25 cellular contexts compared by ENCODE assay signal in genomic region chr11:46414899-46415298, GRCh38. TPM values are rescaled to one million over a fixed set of nuclear protein-coding genes. Genes with fewer than 3 reads are reported as not detected.
DNase-seq lines count a peak whose midpoint lies in the region; ATAC-seq lines count a peak whose summit lies in the region.
"Had no signal": no experiment of that assay in that cellular context is flagged by ENCODE, and none has a peak within 500 bp of the region (broad histone marks: within the 10 kb centered on the region; RNA-seq: fewer than 3 reads in every experiment).

No MANE protein-coding gene starts in this region.

- peak; percentile 85 for DNase-seq in DMS79 treated with DMSO at 0.1 percent for 48 hours (lab: John Stamatoyannopoulos, UW)
- peak; percentile 90 for DNase-seq in NCI-H1105 treated with DMSO at 0.1 percent for 48 hours (lab: John Stamatoyannopoulos, UW)
- peak; percentile 89 for DNase-seq in NCI-H345 (lab: John Stamatoyannopoulos, UW)
- DNase-seq in myocyte (ENCODE audit: low read depth) = peak; percentile 89
- no peak for DNase-seq in stimulated activated CD4-positive, alpha-beta T cell treated with anti-CD3 and anti-CD28 coated beads, Interleukin-2, amount 100 ng/mL, for 48 hours
- DNase-seq in NOMO-1 (lab: John Stamatoyannopoulos, UW; ENCODE audit: unreplicated experiment in 2 of 2) = no peak
- DNase-seq: activated naive CD4-positive, alpha-beta T cell treated with anti-CD3 and anti-CD28 coated beads for 36 hours; activated T-cell treated with anti-CD3 and anti-CD28 coated beads, Interleukin-2, amount 50 U/mL, for 48 hours; amygdala; HFFc6; lower lobe of right lung; MM.1S; NCI-H1930; NCI-H526 treated with DMSO at 0.1 percent for 48 hours; nucleus accumbens; PC-9; stimulated activated CD4-positive, alpha-beta T cell treated with anti-CD3 and anti-CD28 coated beads, Interleukin-2, amount 100 ng/mL, for 24 hours; stimulated activated naive CD4-positive, alpha-beta T cell treated with Interleukin-2 at 50 U/mL for 16 hours; thyroid gland had no signal

- ATAC-seq in HG03565 (IDR thresholded peaks at IDR 0.05; ENCODE audit: unreplicated experiment) = no peak
- ATAC-seq in HG03045 (IDR thresholded peaks at IDR 0.05; ENCODE audit: unreplicated experiment) = no peak
- ATAC-seq: lower lobe of right lung had no signal

RNA-seq across cellular contexts. Expression of gene CHRM4, which starts 23.3 kb away (rescaled TPM):
- 0.19 TPM in 1 of 2 replicates, not detected in the other for total RNA-seq in myocyte
- 0.55 TPM for polyA plus RNA-seq in myocyte (2012)
- total RNA-seq: activated CD8-positive, alpha-beta memory T cell treated with anti-CD3 and anti-CD28 coated beads for 36 hours; activated naive CD4-positive, alpha-beta T cell treated with anti-CD3 and anti-CD28 coated beads for 36 hours; fibroblast of lung; HFFc6; lower lobe of right lung had no signal
- polyA plus RNA-seq: keratinocyte had no signal

RNA-seq across cellular contexts. Expression of gene MDK, which starts 33.4 kb away (rescaled TPM):
- 147 and 185 TPM in 2 replicates for total RNA-seq in myocyte
- 89.0 TPM for polyA plus RNA-seq in myocyte (2012)
- polyA plus RNA-seq: CD14-positive monocyte had no signal

Comparison
In these comparisons a context has a peak if more than half of its experiments do, and no peak if none do; other contexts are left out.
1. DNase-seq: peak in DMS79 treated with DMSO at 0.1 percent for 48 hours (single experiment), NCI-H1105 treated with DMSO at 0.1 percent for 48 hours (single experiment), NCI-H345 (single experiment) and myocyte (single experiment); none in stimulated activated CD4-positive, alpha-beta T cell treated with anti-CD3 and anti-CD28 coated beads, Interleukin-2, amount 100 ng/mL, for 48 hours (0 of 2) and NOMO-1 (0 of 2).